In genomic region chr1:2826736-2827292, GRCh38 we compare ENCODE assay signal across 20 cellular contexts. TPM values are rescaled to one million over a fixed set of nuclear protein-coding genes. Genes with fewer than 3 reads are reported as not detected.
DNase-seq lines count a peak whose midpoint lies in the region; ATAC-seq and TF ChIP-seq lines count a peak whose summit lies in the region.
"Had no signal": no experiment of that assay in that cellular context is flagged by ENCODE, and none has a peak within 500 bp of the region (broad histone marks: within the 10 kb centered on the region; RNA-seq: fewer than 3 reads in every experiment).

No MANE protein-coding gene starts in this region.

- no peak overlapping the region for H3K4me3 ChIP-seq in lower lobe of right lung
- H3K4me3 ChIP-seq: BLaER1 had no signal

- H3K9me3 ChIP-seq in lower lobe of right lung = no peaks in the 10 kb centered on the region

- H3K27me3 ChIP-seq in lower lobe of right lung (ENCODE audit: low read depth) = peaks cover 5% of the 10 kb centered on the region

- peaks cover 3% of the 10 kb centered on the region for H3K4me1 Mint-ChIP-seq in activated naive CD4-positive, alpha-beta T cell treated with anti-CD3 and anti-CD28 coated beads, Interleukin-2, amount 50 U/mL, for 24 hours
- no peaks in the 10 kb centered on the region for H3K4me1 Mint-ChIP-seq in type B pancreatic cell (ENCODE audit: unreplicated experiment)
- H3K4me1 Mint-ChIP-seq: CD14-positive monocyte; CD4-positive, alpha-beta memory T cell; IgD-negative memory B cell had no signal

- H3K27ac ChIP-seq in lower lobe of right lung = no peak overlapping the region
- H3K27ac ChIP-seq: 22Rv1, BLaER1 had no signal

- DNase-seq in activated naive CD4-positive, alpha-beta T cell treated with anti-CD3 and anti-CD28 coated beads, Interleukin-2, amount 50 U/mL, for 72 hours (ENCODE audit: low spot score in 2 of 2) = no peak
- peak; percentile 17 for DNase-seq in left ventricle myocardium superior
- DNase-seq in cardiac septum (ENCODE audit: low spot score) = no peak
- DNase-seq in lower lobe of right lung = peak; percentile 32
- DNase-seq in type B pancreatic cell (ENCODE audit: extremely low spot score, unreplicated experiment) = no peak
- DNase-seq: CD4-positive, alpha-beta memory T cell; DMS153; DMS79; GDM1; GOT3; H7; HFFc6 had no signal

- no peak for ATAC-seq in activated naive CD4-positive, alpha-beta T cell treated with anti-CD3 and anti-CD28 coated beads, Interleukin-2, amount 50 U/mL, for 72 hours
- no peak for ATAC-seq in left ventricle myocardium superior
- ATAC-seq in lower lobe of right lung = no peak
- no peak for ATAC-seq in HG02840 (IDR thresholded peaks at IDR 0.05; ENCODE audit: low FRiP score, unreplicated experiment)
- ATAC-seq: HCT116 had no signal

- no peaks in the 10 kb centered on the region for H3K36me3 Mint-ChIP-seq in activated naive CD4-positive, alpha-beta T cell treated with anti-CD3 and anti-CD28 coated beads, Interleukin-2, amount 50 U/mL, for 24 hours
- no peaks in the 10 kb centered on the region for H3K36me3 Mint-ChIP-seq in activated naive CD4-positive, alpha-beta T cell treated with anti-CD3 and anti-CD28 coated beads, Interleukin-2, amount 50 U/mL, for 72 hours
- no peaks in the 10 kb centered on the region for H3K36me3 Mint-ChIP-seq in type B pancreatic cell
- H3K36me3 Mint-ChIP-seq: CD14-positive monocyte; CD4-positive, alpha-beta memory T cell; IgD-negative memory B cell had no signal

- intact Hi-C loops in left ventricle myocardium superior (cut with micrococcal nuclease) (no loop called here), cardiac septum (cut with DNase I) (no loop called here), lower lobe of right lung (cut with DNase I) (no loop called here)

- no peaks in the 10 kb centered on the region for H3K9me3 Mint-ChIP-seq in activated naive CD4-positive, alpha-beta T cell treated with anti-CD3 and anti-CD28 coated beads, Interleukin-2, amount 50 U/mL, for 24 hours
- H3K9me3 Mint-ChIP-seq in activated naive CD4-positive, alpha-beta T cell treated with anti-CD3 and anti-CD28 coated beads, Interleukin-2, amount 50 U/mL, for 72 hours = peaks cover 0 to 4% of the 10 kb centered on the region in 2 donors
- no peaks in the 10 kb centered on the region for H3K9me3 Mint-ChIP-seq in type B pancreatic cell

- no peaks in the 10 kb centered on the region for H3K36me3 ChIP-seq in lower lobe of right lung
- H3K36me3 ChIP-seq: BLaER1 had no signal

- H3K27ac Mint-ChIP-seq in activated naive CD4-positive, alpha-beta T cell treated with anti-CD3 and anti-CD28 coated beads, Interleukin-2, amount 50 U/mL, for 24 hours = peak overlapping the region; percentile 30
- no peak overlapping the region for H3K27ac Mint-ChIP-seq in activated naive CD4-positive, alpha-beta T cell treated with anti-CD3 and anti-CD28 coated beads, Interleukin-2, amount 50 U/mL, for 72 hours
- H3K27ac Mint-ChIP-seq in type B pancreatic cell = no peak overlapping the region
- H3K27ac Mint-ChIP-seq: CD4-positive, alpha-beta memory T cell; HFFc6; IgD-negative memory B cell had no signal

- H3K4me1 ChIP-seq in lower lobe of right lung = peaks cover 2% of the 10 kb centered on the region

- H3K27me3 Mint-ChIP-seq in activated naive CD4-positive, alpha-beta T cell treated with anti-CD3 and anti-CD28 coated beads, Interleukin-2, amount 50 U/mL, for 24 hours = peaks cover 3% of the 10 kb centered on the region
- H3K27me3 Mint-ChIP-seq in type B pancreatic cell = no peaks in the 10 kb centered on the region

- no peak overlapping the region for H3K4me3 Mint-ChIP-seq in activated naive CD4-positive, alpha-beta T cell treated with anti-CD3 and anti-CD28 coated beads, Interleukin-2, amount 50 U/mL, for 24 hours
- H3K4me3 Mint-ChIP-seq in type B pancreatic cell = no peak overlapping the region
- H3K4me3 Mint-ChIP-seq: CD14-positive monocyte; CD4-positive, alpha-beta memory T cell; HFFc6; IgD-negative memory B cell had no signal

- TF ChIP-seq CTCF in lower lobe of right lung (IDR thresholded peaks at IDR 0.05) = no peak
- no peak for TF ChIP-seq CTCF in type B pancreatic cell (conservative IDR thresholded peaks at IDR 0.05)

RNA-seq across cellular contexts. Expression of gene TTC34, which starts 25.3 kb away (rescaled TPM):
- total RNA-seq in activated naive CD4-positive, alpha-beta T cell treated with anti-CD3 and anti-CD28 coated beads, Interleukin-2, amount 50 U/mL, for 72 hours = 1 to 10 TPM in 1 of 2 donors, under 1 TPM in 1; 0.80 to 1.3 TPM
- 0.59 TPM for total RNA-seq in left ventricle myocardium superior
- 0.35 TPM for total RNA-seq in cardiac septum
- total RNA-seq in lower lobe of right lung = 2.6 TPM
- total RNA-seq in type B pancreatic cell (ENCODE audit: low replicate concordance) = 1.6 and 3.1 TPM in 2 replicates
- total RNA-seq: Daoy had no signal

Comparison
In these comparisons a context has a peak if more than half of its experiments do, and no peak if none do; other contexts are left out.
1. DNase-seq: peak in left ventricle myocardium superior (single experiment) and lower lobe of right lung (single experiment); none in activated naive CD4-positive, alpha-beta T cell treated with anti-CD3 and anti-CD28 coated beads, Interleukin-2, amount 50 U/mL, for 72 hours (0 of 2), cardiac septum (single experiment) and type B pancreatic cell (single experiment).